ENCODE assay signal across 10 cellular contexts in the genomic region with DNA sequence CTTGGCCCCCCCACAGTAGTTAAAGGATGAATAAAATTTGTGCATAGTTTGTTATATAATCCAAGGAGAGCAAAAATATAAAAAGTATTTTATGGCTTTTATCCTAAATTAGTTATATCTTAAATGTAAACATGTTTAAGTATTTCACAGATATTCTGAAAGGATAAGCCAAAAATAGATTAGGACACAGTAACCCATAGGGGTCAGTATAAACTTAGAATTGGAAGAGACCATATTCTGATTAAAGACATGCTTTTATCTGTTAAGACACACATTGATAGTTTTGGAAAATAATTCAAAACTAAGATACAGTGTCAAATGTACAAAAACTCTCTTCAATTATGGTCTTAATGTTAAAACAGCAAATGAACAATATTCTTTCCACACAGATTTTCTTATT. TPM values are rescaled to one million over a fixed set of nuclear protein-coding genes. Genes with fewer than 3 reads are reported as not detected.
A peak's percentile ranks its signal among the peaks of the same experiment; 100 is the strongest.
DNase-seq lines count a peak whose midpoint lies in the region; ATAC-seq and TF ChIP-seq lines count a peak whose summit lies in the region.
"Had no signal": no experiment of that assay in that cellular context is flagged by ENCODE, and none has a peak within 500 bp of the region (broad histone marks: within the 10 kb centered on the region; RNA-seq: fewer than 3 reads in every experiment).

No MANE protein-coding gene starts in this region.

- DNase-seq in NCI-H146 (lab: John Stamatoyannopoulos, UW) (peak; percentile 57), NCI-H146 treated with DMSO at 0.1 percent for 48 hours (lab: John Stamatoyannopoulos, UW; ENCODE audit: unreplicated experiment) (no peak), NCI-H2227 (lab: John Stamatoyannopoulos, UW; ENCODE audit: unreplicated experiment) (peak; percentile 22), dermis blood vessel endothelial cell (peak; percentile 54), progenitor cell of endocrine pancreas (ENCODE audit: low spot score, unreplicated experiment) (no peak), posterior cingulate gyrus (no peak)
- DNase-seq: tibial artery had no signal

- H3K27ac Mint-ChIP-seq in progenitor cell of endocrine pancreas = no peak overlapping the region
- H3K27ac Mint-ChIP-seq in stimulated activated memory B cell treated with anti-CD40 and anti-IgM and Interleukin-4, amounts not matched to agents 10 μg/mL and 1 μg/mL and 100 μg/mL, for 72 hours = no peak overlapping the region
- H3K27ac Mint-ChIP-seq: CD8-positive, alpha-beta memory T cell had no signal

- no peak overlapping the region for H3K4me3 Mint-ChIP-seq in progenitor cell of endocrine pancreas (ENCODE audit: low read depth)
- H3K4me3 Mint-ChIP-seq in stimulated activated memory B cell treated with anti-CD40 and anti-IgM and Interleukin-4, amounts not matched to agents 10 μg/mL and 1 μg/mL and 100 μg/mL, for 72 hours = no peak overlapping the region
- H3K4me3 Mint-ChIP-seq: CD8-positive, alpha-beta memory T cell had no signal

- TF ChIP-seq CTCF in progenitor cell of endocrine pancreas (IDR thresholded peaks at IDR 0.05; ENCODE audit: unreplicated experiment) = peak; percentile 63

- no peaks in the 10 kb centered on the region for H3K9me3 Mint-ChIP-seq in progenitor cell of endocrine pancreas (ENCODE audit: low read depth)
- no peaks in the 10 kb centered on the region for H3K9me3 Mint-ChIP-seq in stimulated activated memory B cell treated with anti-CD40 and anti-IgM and Interleukin-4, amounts not matched to agents 10 μg/mL and 1 μg/mL and 100 μg/mL, for 72 hours
- H3K9me3 Mint-ChIP-seq: CD8-positive, alpha-beta memory T cell had no signal

- no peaks in the 10 kb centered on the region for H3K36me3 Mint-ChIP-seq in progenitor cell of endocrine pancreas (ENCODE audit: insufficient read depth)
- H3K36me3 Mint-ChIP-seq in stimulated activated memory B cell treated with anti-CD40 and anti-IgM and Interleukin-4, amounts not matched to agents 10 μg/mL and 1 μg/mL and 100 μg/mL, for 72 hours = no peaks in the 10 kb centered on the region

- H3K4me1 Mint-ChIP-seq in progenitor cell of endocrine pancreas (ENCODE audit: low read depth) = peaks cover 1% of the 10 kb centered on the region
- no peaks in the 10 kb centered on the region for H3K4me1 Mint-ChIP-seq in stimulated activated memory B cell treated with anti-CD40 and anti-IgM and Interleukin-4, amounts not matched to agents 10 μg/mL and 1 μg/mL and 100 μg/mL, for 72 hours

- intact Hi-C loops in posterior cingulate gyrus (cut with DNase I) = no loop called here

- H3K27me3 Mint-ChIP-seq in progenitor cell of endocrine pancreas = no peaks in the 10 kb centered on the region
- no peaks in the 10 kb centered on the region for H3K27me3 Mint-ChIP-seq in stimulated activated memory B cell treated with anti-CD40 and anti-IgM and Interleukin-4, amounts not matched to agents 10 μg/mL and 1 μg/mL and 100 μg/mL, for 72 hours

- no peak for ATAC-seq in GM18861 (IDR thresholded peaks at IDR 0.05; ENCODE audit: unreplicated experiment)
- ATAC-seq in stimulated activated memory B cell treated with anti-CD40 and anti-IgM and Interleukin-4, amounts not matched to agents 10 μg/mL and 1 μg/mL and 100 μg/mL, for 72 hours = no peak

RNA-seq across cellular contexts. Expression of gene SERINC1, which starts 4.5 kb away (rescaled TPM):
- total RNA-seq in dermis blood vessel endothelial cell (207 and 230 TPM in 2 replicates), progenitor cell of endocrine pancreas (88.2 and 91.1 TPM in 2 replicates)

Comparison
In these comparisons a context has a peak if more than half of its experiments do, and no peak if none do; other contexts are left out.
1. DNase-seq: peak in NCI-H146 (single experiment), NCI-H2227 (single experiment) and dermis blood vessel endothelial cell (single experiment); none in NCI-H146 treated with DMSO at 0.1 percent for 48 hours (single experiment), progenitor cell of endocrine pancreas (single experiment) and posterior cingulate gyrus (0 of 10).